In the genomic region with DNA sequence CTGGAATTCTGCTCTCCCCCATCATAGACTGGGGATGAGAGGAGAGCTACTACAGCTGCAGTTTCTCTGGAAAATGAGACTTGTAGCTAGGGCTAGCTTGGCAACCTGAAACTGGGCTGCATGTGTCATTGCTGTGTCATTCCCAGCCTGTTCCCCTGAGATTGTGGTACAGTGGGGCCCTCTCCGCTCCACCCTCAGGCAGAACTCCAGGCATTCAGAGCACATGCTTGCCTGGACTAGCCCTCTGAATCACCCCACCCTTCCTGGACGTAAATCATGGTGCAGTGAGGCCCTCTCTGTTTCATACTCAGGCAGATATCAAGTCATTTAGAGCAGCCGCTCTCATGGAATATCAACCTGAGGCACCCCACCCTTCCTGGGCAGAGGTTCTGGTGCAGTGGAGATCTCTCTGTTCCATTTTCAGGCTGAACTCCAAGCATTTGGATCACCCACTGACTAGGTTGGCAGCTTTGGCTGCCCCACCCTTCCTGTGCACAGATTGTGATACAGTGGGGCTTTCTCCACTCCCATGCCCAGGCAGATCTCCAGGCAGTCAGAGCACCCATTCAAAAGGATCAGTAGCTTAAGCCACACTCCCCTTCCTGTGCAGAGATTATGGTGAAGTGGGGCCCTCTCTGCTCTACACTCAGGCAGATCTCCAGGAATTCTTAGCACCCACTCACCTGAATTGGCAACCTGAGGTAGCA, we compare ENCODE assay signal across 1 cellular context.
TF ChIP-seq lines count a peak whose summit lies in the region.

No MANE protein-coding gene starts in this region.

TF ChIP-seq in IMR-90, 13 proteins besides CTCF, POLR2A, EP300 and RAD21:
- TF ChIP-seq, protein P1, sequence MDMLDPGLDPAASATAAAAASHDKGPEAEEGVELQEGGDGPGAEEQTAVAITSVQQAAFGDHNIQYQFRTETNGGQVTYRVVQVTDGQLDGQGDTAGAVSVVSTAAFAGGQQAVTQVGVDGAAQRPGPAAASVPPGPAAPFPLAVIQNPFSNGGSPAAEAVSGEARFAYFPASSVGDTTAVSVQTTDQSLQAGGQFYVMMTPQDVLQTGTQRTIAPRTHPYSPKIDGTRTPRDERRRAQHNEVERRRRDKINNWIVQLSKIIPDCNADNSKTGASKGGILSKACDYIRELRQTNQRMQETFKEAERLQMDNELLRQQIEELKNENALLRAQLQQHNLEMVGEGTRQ (IDR thresholded peaks at IDR 0.05; ENCODE audit: low read depth, low read length), result no peak
- no peak for TF ChIP-seq MAZ (IDR thresholded peaks at IDR 0.05; ENCODE audit: borderline replicate concordance, low read depth, low read length)
- no peak for TF ChIP-seq RFX5 (IDR thresholded peaks at IDR 0.05; ENCODE audit: low read depth, low read length)
- TF ChIP-seq RCOR1 (IDR thresholded peaks at IDR 0.05; ENCODE audit: insufficient replicate concordance, low read length), result no peak
- TF ChIP-seq CHD1 (IDR thresholded peaks at IDR 0.05; ENCODE audit: low read depth, low read length), result no peak
- no peak for TF ChIP-seq CEBPB (IDR thresholded peaks at IDR 0.05; ENCODE audit: low read depth, low read length)
